In genomic region chr2:30252723-30253688, GRCh38 we compare ENCODE assay signal across 7 cellular contexts. TPM values are rescaled to one million over a fixed set of nuclear protein-coding genes. Genes with fewer than 3 reads are reported as not detected.
DNase-seq lines count a peak whose midpoint lies in the region; ATAC-seq and TF ChIP-seq lines count a peak whose summit lies in the region.

No MANE protein-coding gene starts in this region.

- no peaks in the 10 kb centered on the region for H3F3A ChIP-seq in neural cell (ENCODE audit: insufficient read depth, low read length, poor library complexity, severe bottlenecking)

- no peak overlapping the region for H3K27ac ChIP-seq in neural cell (ENCODE audit: low read length)

- H3K36me3 Mint-ChIP-seq in activated CD4-positive, alpha-beta memory T cell treated with anti-CD3 and anti-CD28 coated beads, Interleukin-2, amount 10 ng/mL, durations not matched to agents 7 days and 5 days (ENCODE audit: low read depth): peaks cover 77% of the 10 kb centered on the region
- peaks cover 23% of the 10 kb centered on the region for H3K36me3 Mint-ChIP-seq in type B pancreatic cell

- H3K9me3 ChIP-seq in neural cell (ENCODE audit: low read length): no peaks in the 10 kb centered on the region

- CTCF ChIA-PET in activated CD4-positive, alpha-beta memory T cell treated with anti-CD3 and anti-CD28 coated beads, Interleukin-2, amount 10 ng/mL, durations not matched to agents 7 days and 5 days (lab: Charles Lee): interaction anchor here (0.9 to 2.3 kb wide), 3 partner anchors 13 to 456 kb away, joined by 3 to 18 read pairs (median 3); no protein-coding TSS in a partner anchor

- H3K4me3 Mint-ChIP-seq in activated CD4-positive, alpha-beta memory T cell treated with anti-CD3 and anti-CD28 coated beads, Interleukin-2, amount 10 ng/mL, durations not matched to agents 7 days and 5 days: peak overlapping the region; percentile 4
- H3K4me3 Mint-ChIP-seq in type B pancreatic cell: peak overlapping the region; percentile 40

- H3K9ac ChIP-seq in neural cell (ENCODE audit: low read length): no peak overlapping the region

- ATAC-seq in esophagus mucosa (peak; percentile 61), GM19452 (IDR thresholded peaks at IDR 0.05; ENCODE audit: unreplicated experiment) (no peak)

- H4K20me1 ChIP-seq in neural cell (ENCODE audit: insufficient read depth): peaks cover 18% of the 10 kb centered on the region

- H3K27me3 ChIP-seq in neural cell (ENCODE audit: insufficient read depth, low read depth, low read length): no peaks in the 10 kb centered on the region

- no peak for TF ChIP-seq EP300 in neural cell (conservative IDR thresholded peaks at IDR 0.05; ENCODE audit: poor library complexity, severe bottlenecking)

- H3K9me2 ChIP-seq in neural cell (ENCODE audit: insufficient read depth, low read length): no peaks in the 10 kb centered on the region

- peaks cover 72% of the 10 kb centered on the region for H3K4me1 Mint-ChIP-seq in activated CD4-positive, alpha-beta memory T cell treated with anti-CD3 and anti-CD28 coated beads, Interleukin-2, amount 10 ng/mL, durations not matched to agents 7 days and 5 days
- peaks cover 35% of the 10 kb centered on the region for H3K4me1 Mint-ChIP-seq in type B pancreatic cell (ENCODE audit: unreplicated experiment)

- no peak for TF ChIP-seq RAD21 in neural cell (conservative IDR thresholded peaks at IDR 0.05)

- H2AFZ ChIP-seq in neural cell (ENCODE audit: low read depth, low read length): no peak overlapping the region

- H3K79me2 ChIP-seq in neural cell (replicated peaks; ENCODE audit: insufficient read depth, low read length): peaks cover 51% of the 10 kb centered on the region

- peak overlapping the region; percentile 23 for H3K4me3 ChIP-seq in neural cell (ENCODE audit: low read length)

- peak overlapping the region; percentile 69 for H3K27ac Mint-ChIP-seq in activated CD4-positive, alpha-beta memory T cell treated with anti-CD3 and anti-CD28 coated beads, Interleukin-2, amount 10 ng/mL, durations not matched to agents 7 days and 5 days
- H3K27ac Mint-ChIP-seq in type B pancreatic cell: peak overlapping the region; percentile 89

- POLR2A ChIA-PET in activated CD4-positive, alpha-beta memory T cell treated with anti-CD3 and anti-CD28 coated beads, Interleukin-2, amount 10 ng/mL, durations not matched to agents 7 days and 5 days (lab: Charles Lee): interaction anchor here (0.9 to 3.4 kb wide), 7 partner anchors 9 to 84 kb away, joined by 3 to 41 read pairs (median 4); partner anchors contain the start of gene LBH

- no peak overlapping the region for H3K4me2 ChIP-seq in neural cell (ENCODE audit: low read length)

- no peaks in the 10 kb centered on the region for H3K27me3 Mint-ChIP-seq in activated CD4-positive, alpha-beta memory T cell treated with anti-CD3 and anti-CD28 coated beads, Interleukin-2, amount 10 ng/mL, durations not matched to agents 7 days and 5 days
- no peaks in the 10 kb centered on the region for H3K27me3 Mint-ChIP-seq in type B pancreatic cell

- DNase-seq in LoVo (ENCODE audit: low spot score) (peak; percentile 30), type B pancreatic cell (ENCODE audit: extremely low spot score, unreplicated experiment) (no peak), NCI-H774 (lab: John Stamatoyannopoulos, UW) (no peak)
- peak; percentile 65 for DNase-seq in activated CD4-positive, alpha-beta memory T cell treated with anti-CD3 and anti-CD28 coated beads, Interleukin-2, amount 10 ng/mL, durations not matched to agents 7 days and 5 days

- peaks cover 3% of the 10 kb centered on the region for H3K9me3 Mint-ChIP-seq in activated CD4-positive, alpha-beta memory T cell treated with anti-CD3 and anti-CD28 coated beads, Interleukin-2, amount 10 ng/mL, durations not matched to agents 7 days and 5 days
- no peaks in the 10 kb centered on the region for H3K9me3 Mint-ChIP-seq in type B pancreatic cell

- H3K36me3 ChIP-seq in neural cell (ENCODE audit: insufficient read depth, low read length): peaks cover 4% of the 10 kb centered on the region

- TF ChIP-seq CTCF in neural cell (IDR thresholded peaks at IDR 0.05; ENCODE audit: poor library complexity, severe bottlenecking) (no peak), type B pancreatic cell (conservative IDR thresholded peaks at IDR 0.05) (no peak)

TF ChIP-seq in neural cell, 6 proteins besides CTCF, POLR2A, EP300 and RAD21:
- TF ChIP-seq MXI1 (conservative IDR thresholded peaks at IDR 0.05; ENCODE audit: poor library complexity, severe bottlenecking): no peak
- TF ChIP-seq SMC3 (conservative IDR thresholded peaks at IDR 0.05; ENCODE audit: poor library complexity): no peak
- TF ChIP-seq TAF1 (IDR thresholded peaks at IDR 0.05; ENCODE audit: low read depth): no peak
- TF ChIP-seq POLR2AphosphoS5 (IDR thresholded peaks at IDR 0.05): no peak
- no peak for TF ChIP-seq EZH2 (IDR thresholded peaks at IDR 0.05; ENCODE audit: borderline replicate concordance, insufficient read depth, low read length, poor library complexity, severe bottlenecking)
- TF ChIP-seq, protein P1, sequence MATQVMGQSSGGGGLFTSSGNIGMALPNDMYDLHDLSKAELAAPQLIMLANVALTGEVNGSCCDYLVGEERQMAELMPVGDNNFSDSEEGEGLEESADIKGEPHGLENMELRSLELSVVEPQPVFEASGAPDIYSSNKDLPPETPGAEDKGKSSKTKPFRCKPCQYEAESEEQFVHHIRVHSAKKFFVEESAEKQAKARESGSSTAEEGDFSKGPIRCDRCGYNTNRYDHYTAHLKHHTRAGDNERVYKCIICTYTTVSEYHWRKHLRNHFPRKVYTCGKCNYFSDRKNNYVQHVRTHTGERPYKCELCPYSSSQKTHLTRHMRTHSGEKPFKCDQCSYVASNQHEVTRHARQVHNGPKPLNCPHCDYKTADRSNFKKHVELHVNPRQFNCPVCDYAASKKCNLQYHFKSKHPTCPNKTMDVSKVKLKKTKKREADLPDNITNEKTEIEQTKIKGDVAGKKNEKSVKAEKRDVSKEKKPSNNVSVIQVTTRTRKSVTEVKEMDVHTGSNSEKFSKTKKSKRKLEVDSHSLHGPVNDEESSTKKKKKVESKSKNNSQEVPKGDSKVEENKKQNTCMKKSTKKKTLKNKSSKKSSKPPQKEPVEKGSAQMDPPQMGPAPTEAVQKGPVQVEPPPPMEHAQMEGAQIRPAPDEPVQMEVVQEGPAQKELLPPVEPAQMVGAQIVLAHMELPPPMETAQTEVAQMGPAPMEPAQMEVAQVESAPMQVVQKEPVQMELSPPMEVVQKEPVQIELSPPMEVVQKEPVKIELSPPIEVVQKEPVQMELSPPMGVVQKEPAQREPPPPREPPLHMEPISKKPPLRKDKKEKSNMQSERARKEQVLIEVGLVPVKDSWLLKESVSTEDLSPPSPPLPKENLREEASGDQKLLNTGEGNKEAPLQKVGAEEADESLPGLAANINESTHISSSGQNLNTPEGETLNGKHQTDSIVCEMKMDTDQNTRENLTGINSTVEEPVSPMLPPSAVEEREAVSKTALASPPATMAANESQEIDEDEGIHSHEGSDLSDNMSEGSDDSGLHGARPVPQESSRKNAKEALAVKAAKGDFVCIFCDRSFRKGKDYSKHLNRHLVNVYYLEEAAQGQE (IDR thresholded peaks at IDR 0.05; ENCODE audit: borderline replicate concordance): no peak
TF ChIP-seq in neural cell: peak in this region for 0.

RNA-seq across cellular contexts. Expression of gene LBH, which starts 21.7 kb away (rescaled TPM):
- 100 to 1,000 TPM; 105 to 110 TPM for total RNA-seq in activated CD4-positive, alpha-beta memory T cell treated with anti-CD3 and anti-CD28 coated beads, Interleukin-2, amount 10 ng/mL, durations not matched to agents 7 days and 5 days
- total RNA-seq in esophagus mucosa (4.0 TPM), type B pancreatic cell (ENCODE audit: low replicate concordance) (78.5 and 116 TPM in 2 replicates)
- 345 and 456 TPM in 2 replicates for polyA plus RNA-seq in neural cell
- 337 and 433 TPM in 2 replicates for polyA minus RNA-seq in neural cell

Comparison
In these comparisons a context has a peak if more than half of its experiments do, and no peak if none do; other contexts are left out.
1. DNase-seq: peak in LoVo (single experiment) and activated CD4-positive, alpha-beta memory T cell treated with anti-CD3 and anti-CD28 coated beads, Interleukin-2, amount 10 ng/mL, durations not matched to agents 7 days and 5 days (single experiment); none in type B pancreatic cell (single experiment) and NCI-H774 (single experiment).
2. RNA of gene LBH, which starts 21.7 kb away (total RNA-seq): 105 to 110 TPM in activated CD4-positive, alpha-beta memory T cell treated with anti-CD3 and anti-CD28 coated beads, Interleukin-2, amount 10 ng/mL, durations not matched to agents 7 days and 5 days and 78.5 to 116 TPM in type B pancreatic cell; 4.0 TPM in esophagus mucosa (single experiment); every median in the first group is over 10 times any median in the second.